9 cellular contexts compared by ENCODE assay signal in the genomic region with DNA sequence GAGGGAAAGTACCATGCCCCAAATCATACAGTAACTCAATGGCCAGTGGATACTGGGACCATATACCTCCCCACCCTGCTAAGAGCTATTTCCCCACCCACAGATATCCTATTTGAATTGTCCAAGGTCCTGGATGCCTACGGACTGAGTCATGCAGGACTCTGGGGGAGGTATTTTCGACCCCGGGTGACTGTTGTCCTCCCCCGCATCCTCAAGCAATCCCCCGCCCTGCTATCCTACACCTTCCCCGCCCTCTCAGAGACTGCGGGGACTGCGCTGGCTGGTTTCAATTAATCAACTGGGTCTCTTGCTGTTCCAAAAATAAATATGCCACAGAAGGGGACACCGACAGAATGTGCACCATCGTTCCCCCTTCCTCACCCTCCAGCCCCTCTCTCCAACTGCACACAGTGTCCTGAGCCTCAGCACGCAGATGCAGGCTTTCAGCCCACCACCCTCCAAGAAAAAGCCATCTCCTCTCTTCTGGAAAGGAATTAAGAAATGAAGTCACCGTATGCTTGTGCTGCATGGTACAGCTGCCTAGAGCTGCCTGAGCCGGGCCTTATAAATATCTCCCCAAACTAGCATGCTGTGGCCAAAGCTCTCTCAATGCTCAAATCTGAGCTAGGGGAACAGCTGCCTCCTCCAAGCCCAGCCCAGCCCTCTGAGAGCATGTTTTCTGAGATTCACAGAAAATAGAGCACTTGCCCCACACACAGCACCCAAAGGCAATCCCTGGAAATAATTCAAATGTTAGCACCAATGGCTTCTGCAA. TPM values are rescaled to one million over a fixed set of nuclear protein-coding genes. Genes with fewer than 3 reads are reported as not detected.
A peak's percentile ranks its signal among the peaks of the same experiment; 100 is the strongest.
DNase-seq lines count a peak whose midpoint lies in the region; ATAC-seq, FAIRE-seq and TF ChIP-seq lines count a peak whose summit lies in the region.
"Had no signal": no experiment of that assay in that cellular context is flagged by ENCODE, and none has a peak within 500 bp of the region (broad histone marks: within the 10 kb centered on the region; RNA-seq: fewer than 3 reads in every experiment).

No MANE protein-coding gene starts in this region.

- ATAC-seq in left lobe of liver (no peak), GM19324 (IDR thresholded peaks at IDR 0.05; ENCODE audit: low FRiP score, unreplicated experiment) (no peak), HG03139 (IDR thresholded peaks at IDR 0.05; ENCODE audit: unreplicated experiment) (no peak)
- ATAC-seq in activated CD8-positive, alpha-beta T cell treated with anti-CD3 and anti-CD28 coated beads, Interleukin-2, amount 10 ng/mL, durations not matched to agents 7 days and 5 days, result no peak

- H3K4me3 Mint-ChIP-seq in activated CD8-positive, alpha-beta T cell treated with anti-CD3 and anti-CD28 coated beads, Interleukin-2, amount 10 ng/mL, durations not matched to agents 7 days and 5 days, result no peak overlapping the region
- H3K4me3 Mint-ChIP-seq: activated CD4-positive, alpha-beta memory T cell treated with anti-CD3 and anti-CD28 coated beads, Interleukin-2, amount 10 ng/mL, durations not matched to agents 7 days and 5 days had no signal

- FAIRE-seq in kidney (lab: Jason Lieb, UNC), result no peak

- no peaks in the 10 kb centered on the region for H3K4me1 ChIP-seq in kidney (ENCODE audit: control insufficient read depth in 1 of 2, insufficient read depth in 1 of 2, low read depth in 1 of 2, low read length in 2 of 2)

- no peaks in the 10 kb centered on the region for H3K36me3 ChIP-seq in kidney (ENCODE audit: control insufficient read depth in 1 of 2, insufficient read depth in 2 of 2, low read length in 2 of 2)

- H3K4me1 Mint-ChIP-seq in activated CD8-positive, alpha-beta T cell treated with anti-CD3 and anti-CD28 coated beads, Interleukin-2, amount 10 ng/mL, durations not matched to agents 7 days and 5 days (ENCODE audit: low read depth), result peaks cover 3% of the 10 kb centered on the region

- no peaks in the 10 kb centered on the region for H3K9me3 ChIP-seq in kidney (ENCODE audit: control insufficient read depth in 1 of 2, low read length in 2 of 2)

- H3K27ac ChIP-seq in kidney (ENCODE audit: low read depth in 2 of 2, low read length in 2 of 2), result no peak overlapping the region

- no peak overlapping the region for H3K27ac Mint-ChIP-seq in activated CD8-positive, alpha-beta T cell treated with anti-CD3 and anti-CD28 coated beads, Interleukin-2, amount 10 ng/mL, durations not matched to agents 7 days and 5 days
- H3K27ac Mint-ChIP-seq: activated CD4-positive, alpha-beta memory T cell treated with anti-CD3 and anti-CD28 coated beads, Interleukin-2, amount 10 ng/mL, durations not matched to agents 7 days and 5 days had no signal

- H3K9ac ChIP-seq in kidney (ENCODE audit: low read length in 2 of 2), result no peak overlapping the region

- no peak for TF ChIP-seq CTCF in AG04449 (IDR thresholded peaks at IDR 0.05; ENCODE audit: insufficient read depth, low read length, missing control alignments)
- TF ChIP-seq CTCF in choroid plexus epithelial cell (conservative IDR thresholded peaks at IDR 0.05; ENCODE audit: low read depth, low read length), result no peak
- no peak for TF ChIP-seq CTCF in kidney (IDR thresholded peaks at IDR 0.05; ENCODE audit: borderline replicate concordance, extremely low read depth, insufficient read depth)

- intact Hi-C loops in kidney (cut with DNase I), result no loop called here

- POLR2A ChIA-PET in AG04449 (lab: Yijun Ruan, JAX), result interaction anchor here (0.6 to 0.8 kb wide), 4 partner anchors 9 to 107 kb away, joined by 3 to 4 read pairs (median 4); partner anchors contain the start of gene OXTR
- POLR2A ChIA-PET in activated CD8-positive, alpha-beta T cell treated with anti-CD3 and anti-CD28 coated beads, Interleukin-2, amount 10 ng/mL, durations not matched to agents 7 days and 5 days (lab: Charles Lee), result no interaction called here

- H3K27me3 Mint-ChIP-seq in activated CD8-positive, alpha-beta T cell treated with anti-CD3 and anti-CD28 coated beads, Interleukin-2, amount 10 ng/mL, durations not matched to agents 7 days and 5 days (ENCODE audit: low read depth), result peaks cover 11% of the 10 kb centered on the region

- CTCF ChIA-PET in AG04449 (lab: Yijun Ruan, JAX), result interaction anchor here (1.0 to 8.2 kb wide), 3 partner anchors 13 to 79 kb away, joined by 3 to 45 read pairs (median 3); no protein-coding TSS in a partner anchor
- CTCF ChIA-PET in activated CD8-positive, alpha-beta T cell treated with anti-CD3 and anti-CD28 coated beads, Interleukin-2, amount 10 ng/mL, durations not matched to agents 7 days and 5 days (lab: Charles Lee), result no interaction called here

- no peaks in the 10 kb centered on the region for H3K9me3 Mint-ChIP-seq in activated CD8-positive, alpha-beta T cell treated with anti-CD3 and anti-CD28 coated beads, Interleukin-2, amount 10 ng/mL, durations not matched to agents 7 days and 5 days (ENCODE audit: insufficient read depth)
- H3K9me3 Mint-ChIP-seq: activated CD4-positive, alpha-beta memory T cell treated with anti-CD3 and anti-CD28 coated beads, Interleukin-2, amount 10 ng/mL, durations not matched to agents 7 days and 5 days had no signal

- no peaks in the 10 kb centered on the region for H3K36me3 Mint-ChIP-seq in activated CD8-positive, alpha-beta T cell treated with anti-CD3 and anti-CD28 coated beads, Interleukin-2, amount 10 ng/mL, durations not matched to agents 7 days and 5 days (ENCODE audit: low read depth)

- peak overlapping the region; percentile 37 for H3K4me3 ChIP-seq in AG04449 (ENCODE audit: low read depth, low read length)
- peak overlapping the region; percentile 27 for H3K4me3 ChIP-seq in choroid plexus epithelial cell (ENCODE audit: low read depth, low read length)
- no peak overlapping the region for H3K4me3 ChIP-seq in kidney (ENCODE audit: low read length in 2 of 2)

- no peak for DNase-seq in AG04449 (ENCODE audit: low read depth, low spot score)
- DNase-seq in HuH-7.5 (ENCODE audit: low spot score), result peak; percentile 91
- DNase-seq in choroid plexus epithelial cell (ENCODE audit: low read depth), result peak; percentile 75
- DNase-seq in left lobe of liver (ENCODE audit: low spot score), result peak; percentile 34
- no peak for DNase-seq in kidney
- no peak for DNase-seq in activated CD8-positive, alpha-beta T cell treated with anti-CD3 and anti-CD28 coated beads, Interleukin-2, amount 10 ng/mL, durations not matched to agents 7 days and 5 days
- DNase-seq: activated CD4-positive, alpha-beta memory T cell treated with anti-CD3 and anti-CD28 coated beads, Interleukin-2, amount 10 ng/mL, durations not matched to agents 7 days and 5 days had no signal

RNA-seq across cellular contexts. Expression of gene CAV3, which starts 8.2 kb away (rescaled TPM):
- not detected for total RNA-seq in left lobe of liver
- total RNA-seq in kidney, result not detected
- polyA plus RNA-seq in kidney (ENCODE audit: insufficient read depth, low read depth, low replicate concordance), result not detected
- not detected for total RNA-seq in activated CD8-positive, alpha-beta T cell treated with anti-CD3 and anti-CD28 coated beads, Interleukin-2, amount 10 ng/mL, durations not matched to agents 7 days and 5 days
- total RNA-seq: activated CD4-positive, alpha-beta memory T cell treated with anti-CD3 and anti-CD28 coated beads, Interleukin-2, amount 10 ng/mL, durations not matched to agents 7 days and 5 days had no signal

RNA-seq across cellular contexts. Expression of gene OXTR, which starts 27.6 kb away (rescaled TPM):
- total RNA-seq in left lobe of liver (0.05 TPM), kidney (1.2 TPM)
- 0.39 TPM for polyA plus RNA-seq in kidney (ENCODE audit: insufficient read depth, low read depth, low replicate concordance)
- under 1 TPM; 0.70 to 0.71 TPM for total RNA-seq in activated CD8-positive, alpha-beta T cell treated with anti-CD3 and anti-CD28 coated beads, Interleukin-2, amount 10 ng/mL, durations not matched to agents 7 days and 5 days

Comparison
In these comparisons a context has a peak if more than half of its experiments do, and no peak if none do; other contexts are left out.
1. DNase-seq: peak in HuH-7.5 (single experiment), choroid plexus epithelial cell (single experiment) and left lobe of liver (single experiment); none in AG04449 (single experiment), kidney (single experiment) and activated CD8-positive, alpha-beta T cell treated with anti-CD3 and anti-CD28 coated beads, Interleukin-2, amount 10 ng/mL, durations not matched to agents 7 days and 5 days (single experiment).
2. H3K4me3 ChIP-seq: peak in AG04449 (single experiment) and choroid plexus epithelial cell (single experiment); none in kidney (0 of 2).